Comparison of ENCODE assay signal across 1 cellular context in the genomic region with DNA sequence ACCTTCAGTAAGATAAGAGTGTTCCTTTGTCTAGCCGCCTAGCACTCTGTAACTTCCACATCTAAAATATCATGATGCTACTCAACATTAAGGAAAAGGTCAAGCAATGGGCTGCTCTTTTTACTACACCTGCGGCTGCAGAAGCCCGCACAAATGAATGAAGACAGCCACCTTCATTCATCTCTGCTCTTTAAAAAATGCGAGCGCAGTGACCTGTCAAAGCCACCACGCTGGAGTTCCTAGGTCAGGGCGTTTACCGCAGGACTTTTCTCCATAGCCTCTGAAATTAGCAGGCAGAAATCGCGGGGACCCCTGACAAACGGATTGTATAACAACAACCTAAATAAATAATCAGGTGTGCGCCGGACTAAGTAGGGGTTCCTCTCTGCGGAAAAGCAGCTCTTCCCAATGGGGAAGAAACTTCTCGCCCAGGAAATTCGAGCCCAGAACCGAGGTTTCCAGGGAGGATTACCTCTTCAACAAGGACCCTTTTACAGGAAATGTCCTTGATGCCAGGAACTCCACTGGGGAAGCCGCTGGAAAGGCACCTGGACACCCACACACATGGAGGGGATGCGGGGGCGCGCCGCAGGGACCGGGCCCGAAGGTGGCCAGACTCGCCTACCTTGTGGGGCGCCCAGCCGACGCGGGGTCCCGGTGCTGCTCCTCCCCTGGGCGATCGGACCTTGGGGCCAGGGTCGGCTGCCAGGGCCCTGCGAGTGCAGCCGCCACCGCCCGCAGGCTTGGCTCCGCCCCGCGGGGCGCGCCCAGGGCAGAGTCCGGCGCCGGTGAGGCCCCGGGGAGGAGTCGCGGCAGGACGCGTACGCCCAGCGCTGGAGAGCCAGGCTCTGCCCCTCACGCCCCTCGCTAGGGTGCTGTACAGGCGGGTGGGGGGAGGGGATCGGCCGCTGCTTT.
TF ChIP-seq lines count a peak whose summit lies in the region.

A gene with protein sequence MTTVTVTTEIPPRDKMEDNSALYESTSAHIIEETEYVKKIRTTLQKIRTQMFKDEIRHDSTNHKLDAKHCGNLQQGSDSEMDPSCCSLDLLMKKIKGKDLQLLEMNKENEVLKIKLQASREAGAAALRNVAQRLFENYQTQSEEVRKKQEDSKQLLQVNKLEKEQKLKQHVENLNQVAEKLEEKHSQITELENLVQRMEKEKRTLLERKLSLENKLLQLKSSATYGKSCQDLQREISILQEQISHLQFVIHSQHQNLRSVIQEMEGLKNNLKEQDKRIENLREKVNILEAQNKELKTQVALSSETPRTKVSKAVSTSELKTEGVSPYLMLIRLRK (minus strand): TSS at position 751 of the 915 bp plus-strand sequence. CDS start 16,670 bp downstream, outside the sequence.

TF ChIP-seq in endothelial cell of umbilical vein, 7 proteins besides CTCF, POLR2A, EP300 and RAD21:
- TF ChIP-seq JUN (IDR thresholded peaks at IDR 0.05; ENCODE audit: borderline replicate concordance, insufficient read depth, insufficient read length, low read depth) (no peak), POLR2AphosphoS5 (IDR thresholded peaks at IDR 0.05; ENCODE audit: insufficient read depth, low read depth, low read length) (no peak), MYC (IDR thresholded peaks at IDR 0.05; ENCODE audit: low read depth, low read length) (no peak), FOS (IDR thresholded peaks at IDR 0.05; ENCODE audit: borderline replicate concordance, insufficient read depth, low read length) (no peak), EZH2 (IDR thresholded peaks at IDR 0.05; ENCODE audit: borderline replicate concordance, low read depth, low read length, severe bottlenecking) (no peak), GATA2 (IDR thresholded peaks at IDR 0.05; ENCODE audit: insufficient read depth, insufficient read length, low read depth, low read length) (no peak)
- TF ChIP-seq, protein P1, sequence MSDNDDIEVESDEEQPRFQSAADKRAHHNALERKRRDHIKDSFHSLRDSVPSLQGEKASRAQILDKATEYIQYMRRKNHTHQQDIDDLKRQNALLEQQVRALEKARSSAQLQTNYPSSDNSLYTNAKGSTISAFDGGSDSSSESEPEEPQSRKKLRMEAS (IDR thresholded peaks at IDR 0.05; ENCODE audit: insufficient read depth, insufficient read length), result no peak
